ENCODE assay signal across 20 cellular contexts in genomic region chr1:164141717-164142268, GRCh38.
"Had no signal": no experiment of that assay in that cellular context is flagged by ENCODE, and none has a peak within 500 bp of the region (broad histone marks: within the 10 kb centered on the region; RNA-seq: fewer than 3 reads in every experiment).

No MANE protein-coding gene starts in this region.

- ATAC-seq: foreskin keratinocyte; stimulated activated naive B cell treated with anti-CD40 and anti-IgM and Interleukin-4, amounts not matched to agents 10 μg/mL and 1 μg/mL and 100 μg/mL, for 72 hours had no signal

- H3K4me1 ChIP-seq: foreskin keratinocyte, parathyroid adenoma, prostate gland, sigmoid colon, stomach, transverse colon had no signal

- H3K27me3 ChIP-seq: foreskin keratinocyte, hepatocyte, sigmoid colon, stomach, transverse colon had no signal

- H3K4me3 ChIP-seq: coronary artery, hepatocyte, prostate gland, sigmoid colon, skin epidermis, stomach, thoracic aorta, transverse colon had no signal

- H3K9me3 ChIP-seq: prostate gland, sigmoid colon, stomach, thoracic aorta, transverse colon had no signal

- H3K36me3 ChIP-seq: prostate gland, sigmoid colon, stomach, thoracic aorta, transverse colon had no signal

- DNase-seq: effector CD4-positive, alpha-beta T cell; endodermal cell; erythroblast; foreskin keratinocyte; head of caudate nucleus; mesendoderm; naive B cell; sigmoid colon; stimulated activated CD4-positive, alpha-beta T cell treated with anti-CD3 and anti-CD28 coated beads, Interleukin-2, amount 100 ng/mL, for 24 hours; stimulated activated CD4-positive, alpha-beta T cell treated with anti-CD3 and anti-CD28 coated beads, Interleukin-4, amount 100 ng/mL, for 4 hours; stimulated activated naive B cell treated with anti-CD40 and anti-IgM and Interleukin-4, amounts not matched to agents 10 μg/mL and 1 μg/mL and 100 μg/mL, for 72 hours; stomach; substantia nigra; transverse colon had no signal

- H3K27ac ChIP-seq: coronary artery, foreskin keratinocyte, hepatocyte, parathyroid adenoma, prostate gland, sigmoid colon, skin epidermis, stomach, thoracic aorta, transverse colon had no signal
